In the genomic region with DNA sequence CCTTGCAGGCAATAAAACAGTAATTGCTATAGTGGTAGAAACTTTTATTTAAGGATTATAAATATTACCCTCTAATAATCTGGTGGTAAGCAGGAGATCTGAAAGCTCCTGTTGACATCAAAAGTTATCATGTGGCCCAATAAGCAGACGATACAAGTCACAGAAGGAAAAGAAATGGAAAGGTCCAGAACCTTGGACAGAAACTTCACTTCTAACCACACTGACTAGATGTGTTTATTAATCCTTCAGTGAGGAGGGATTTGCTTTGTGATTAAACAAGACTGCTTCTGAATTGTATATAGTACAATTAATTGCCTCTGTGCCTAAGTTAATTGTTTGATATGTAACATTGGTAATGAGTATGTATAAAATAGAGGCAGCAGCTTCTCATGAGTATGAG, we compare ENCODE assay signal across 19 cellular contexts.
A peak's percentile ranks its signal among the peaks of the same experiment; 100 is the strongest.
DNase-seq lines count a peak whose midpoint lies in the region; ATAC-seq and TF ChIP-seq lines count a peak whose summit lies in the region.
"Had no signal": no experiment of that assay in that cellular context is flagged by ENCODE, and none has a peak within 500 bp of the region (broad histone marks: within the 10 kb centered on the region; RNA-seq: fewer than 3 reads in every experiment).

No MANE protein-coding gene starts in this region.

- H3K27me3 ChIP-seq in PC-3 (ENCODE audit: low read length) = no peaks in the 10 kb centered on the region
- H3K27me3 ChIP-seq: BLaER1 treated with 17β-estradiol and CSF1 and Interleukin-3, amounts not matched to agents 10 nM and 100 nM had no signal

- ATAC-seq in GM18502 (IDR thresholded peaks at IDR 0.05; ENCODE audit: poor library complexity, unreplicated experiment) (peak; percentile 5), PC-3 (no peak)
- ATAC-seq: A549; CD8-positive, alpha-beta T cell had no signal

- TF ChIP-seq EP300 in Ishikawa (IDR thresholded peaks at IDR 0.05; ENCODE audit: borderline replicate concordance) = no peak

- intact Hi-C loops in PC-3 (cut with micrococcal nuclease) = no loop called here
- intact Hi-C loops in lower leg skin (cut with DNase I; ENCODE audit: low total_unique reads) = no loop called here

- no peaks in the 10 kb centered on the region for H3F3A ChIP-seq in PC-3 (ENCODE audit: low read length, unreplicated experiment)

- TF ChIP-seq POLR2A in lower leg skin (IDR thresholded peaks at IDR 0.05) = no peak

- H3K9me2 ChIP-seq in PC-3 (replicated peaks; ENCODE audit: low read length) = no peaks in the 10 kb centered on the region

- H3K36me3 ChIP-seq in PC-3 (ENCODE audit: low read depth, low read length) = no peaks in the 10 kb centered on the region
- H3K36me3 ChIP-seq: BLaER1 treated with 17β-estradiol and CSF1 and Interleukin-3, amounts not matched to agents 10 nM and 100 nM had no signal

- no peaks in the 10 kb centered on the region for H3K9me3 ChIP-seq in PC-3 (ENCODE audit: low read length)
- H3K9me3 ChIP-seq: A549, Caco-2 had no signal

- H3K4me2 ChIP-seq in PC-3 (ENCODE audit: low read length) = peak overlapping the region; percentile 54; the same call in 1 of the 2 replicates
- H3K4me2 ChIP-seq: A549; BLaER1 treated with 17β-estradiol and CSF1 and Interleukin-3, amounts not matched to agents 10 nM and 100 nM had no signal

- no peak for TF ChIP-seq CTCF in PC-3 (conservative IDR thresholded peaks at IDR 0.05; ENCODE audit: low read depth, low read length)
- no peak for TF ChIP-seq CTCF in lower leg skin (IDR thresholded peaks at IDR 0.05)

- 57 to 71% methylated on average over 1 of the region's 1 CpG for WGBS in lower leg skin, 2 donors

- no peak for DNase-seq in PC-3
- DNase-seq in renal cortical epithelial cell (ENCODE audit: low read depth) = peak; percentile 18
- no peak for DNase-seq in activated CD8-positive, alpha-beta memory T cell treated with anti-CD3 and anti-CD28 coated beads, Interleukin-2, amount 50 U/mL, for 48 hours
- DNase-seq in NK-92 (lab: John Stamatoyannopoulos, UW; ENCODE audit: unreplicated experiment) = no peak
- DNase-seq in NCI-H2029 (lab: John Stamatoyannopoulos, UW) = no peak
- DNase-seq in lower leg skin (ENCODE audit: low spot score in 2 of 2) = no peak
- DNase-seq: AML-193; Caco-2; Calu3; CD4-positive, alpha-beta T cell; CD8-positive, alpha-beta T cell; DMS79 treated with DMSO at 0.1 percent for 48 hours; GF-D8 had no signal

- H3K79me2 ChIP-seq in PC-3 (ENCODE audit: low read length) = no peaks in the 10 kb centered on the region

- H3K27ac ChIP-seq in PC-3 (ENCODE audit: low read length) = no peak overlapping the region
- H3K27ac ChIP-seq: 22Rv1; A549; BLaER1 treated with 17β-estradiol and CSF1 and Interleukin-3, amounts not matched to agents 10 nM and 100 nM; C4-2B had no signal

- no peak overlapping the region for H2AFZ ChIP-seq in PC-3 (ENCODE audit: low read length)

- peaks cover 23% of the 10 kb centered on the region for H3K4me1 ChIP-seq in PC-3 (ENCODE audit: insufficient read depth, low read length)
- H3K4me1 ChIP-seq: A549; BLaER1 treated with 17β-estradiol and CSF1 and Interleukin-3, amounts not matched to agents 10 nM and 100 nM; Caco-2 had no signal

- BruUV-seq in PC-3 (replicated peaks; lab: Mats Ljungman, UMichigan) = no TSS peak

- H3K4me3 ChIP-seq in PC-3 (ENCODE audit: low read length) (no peak overlapping the region), lower leg skin (ENCODE audit: low read depth, poor library complexity, severe bottlenecking) (no peak overlapping the region)
- H3K4me3 ChIP-seq: A549; BLaER1 treated with 17β-estradiol and CSF1 and Interleukin-3, amounts not matched to agents 10 nM and 100 nM had no signal

- CTCF ChIA-PET in PC-3 (lab: Charles Lee) = no interaction called here

- no peak for TF ChIP-seq RAD21 in Ishikawa (IDR thresholded peaks at IDR 0.05; ENCODE audit: low read depth)

- no peaks in the 10 kb centered on the region for H4K20me1 ChIP-seq in PC-3 (ENCODE audit: low read length)
- H4K20me1 ChIP-seq: BLaER1 treated with 17β-estradiol and CSF1 and Interleukin-3, amounts not matched to agents 10 nM and 100 nM had no signal

- POLR2A ChIA-PET in PC-3 (lab: Charles Lee; ENCODE audit: unreplicated experiment) = no interaction called here

- no peak overlapping the region for H3K9ac ChIP-seq in PC-3 (ENCODE audit: low read length)
- H3K9ac ChIP-seq: BLaER1 treated with 17β-estradiol and CSF1 and Interleukin-3, amounts not matched to agents 10 nM and 100 nM had no signal

TF ChIP-seq in Ishikawa, 13 proteins besides CTCF, POLR2A, EP300 and RAD21:
- TF ChIP-seq FOXM1 (IDR thresholded peaks at IDR 0.05; ENCODE audit: borderline replicate concordance, low read depth) = no peak
- TF ChIP-seq TCF12 (IDR thresholded peaks at IDR 0.05; ENCODE audit: low read depth) = no peak
- TF ChIP-seq YY1 (IDR thresholded peaks at IDR 0.05; ENCODE audit: low read depth) = no peak
- no peak for TF ChIP-seq TEAD4 (IDR thresholded peaks at IDR 0.05)
- TF ChIP-seq, protein P1, sequence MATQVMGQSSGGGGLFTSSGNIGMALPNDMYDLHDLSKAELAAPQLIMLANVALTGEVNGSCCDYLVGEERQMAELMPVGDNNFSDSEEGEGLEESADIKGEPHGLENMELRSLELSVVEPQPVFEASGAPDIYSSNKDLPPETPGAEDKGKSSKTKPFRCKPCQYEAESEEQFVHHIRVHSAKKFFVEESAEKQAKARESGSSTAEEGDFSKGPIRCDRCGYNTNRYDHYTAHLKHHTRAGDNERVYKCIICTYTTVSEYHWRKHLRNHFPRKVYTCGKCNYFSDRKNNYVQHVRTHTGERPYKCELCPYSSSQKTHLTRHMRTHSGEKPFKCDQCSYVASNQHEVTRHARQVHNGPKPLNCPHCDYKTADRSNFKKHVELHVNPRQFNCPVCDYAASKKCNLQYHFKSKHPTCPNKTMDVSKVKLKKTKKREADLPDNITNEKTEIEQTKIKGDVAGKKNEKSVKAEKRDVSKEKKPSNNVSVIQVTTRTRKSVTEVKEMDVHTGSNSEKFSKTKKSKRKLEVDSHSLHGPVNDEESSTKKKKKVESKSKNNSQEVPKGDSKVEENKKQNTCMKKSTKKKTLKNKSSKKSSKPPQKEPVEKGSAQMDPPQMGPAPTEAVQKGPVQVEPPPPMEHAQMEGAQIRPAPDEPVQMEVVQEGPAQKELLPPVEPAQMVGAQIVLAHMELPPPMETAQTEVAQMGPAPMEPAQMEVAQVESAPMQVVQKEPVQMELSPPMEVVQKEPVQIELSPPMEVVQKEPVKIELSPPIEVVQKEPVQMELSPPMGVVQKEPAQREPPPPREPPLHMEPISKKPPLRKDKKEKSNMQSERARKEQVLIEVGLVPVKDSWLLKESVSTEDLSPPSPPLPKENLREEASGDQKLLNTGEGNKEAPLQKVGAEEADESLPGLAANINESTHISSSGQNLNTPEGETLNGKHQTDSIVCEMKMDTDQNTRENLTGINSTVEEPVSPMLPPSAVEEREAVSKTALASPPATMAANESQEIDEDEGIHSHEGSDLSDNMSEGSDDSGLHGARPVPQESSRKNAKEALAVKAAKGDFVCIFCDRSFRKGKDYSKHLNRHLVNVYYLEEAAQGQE (IDR thresholded peaks at IDR 0.05; ENCODE audit: low read depth) = peak; percentile 67
- TF ChIP-seq CEBPB (IDR thresholded peaks at IDR 0.05) = no peak
